ENCODE assay signal across 8 cellular contexts in genomic region chr9:136631038-136632000, GRCh38. TPM values are rescaled to one million over a fixed set of nuclear protein-coding genes. Genes with fewer than 3 reads are reported as not detected.
DNase-seq lines count a peak whose midpoint lies in the region; ATAC-seq and TF ChIP-seq lines count a peak whose summit lies in the region.

No MANE protein-coding gene starts in this region.

- intact Hi-C loops in adrenal gland (cut with DNase I) (loop anchor here (2.0 kb wide), 1 partner anchor 143 kb away; no protein-coding TSS in a partner anchor), left ventricle myocardium superior (cut with micrococcal nuclease) (no loop called here)

- ATAC-seq in left ventricle myocardium superior (peak; percentile 93), HG02885 (IDR thresholded peaks at IDR 0.05; ENCODE audit: poor library complexity, unreplicated experiment) (no peak), GM19397 (IDR thresholded peaks at IDR 0.05; ENCODE audit: unreplicated experiment) (no peak)

- H3K27ac ChIP-seq in adrenal gland = no peak overlapping the region

- peak; percentile 56 to 99 (median 86) for TF ChIP-seq CTCF in adrenal gland (IDR thresholded peaks at IDR 0.05)

- H3K4me1 ChIP-seq in adrenal gland (replicated peaks in 1 of 2) = peaks cover 0 to 5% of the 10 kb centered on the region in 2 donors

- TF ChIP-seq POLR2A in adrenal gland (IDR thresholded peaks at IDR 0.05) = no peak

- 43 to 62% (median 50%) methylated on average over 26 to 31 of the region's 31 CpGs for WGBS in adrenal gland, 4 donors

- H3K9me3 ChIP-seq in adrenal gland (replicated peaks in 1 of 3) = no peaks in the 10 kb centered on the region

- H3K27me3 ChIP-seq in adrenal gland = no peaks in the 10 kb centered on the region

- H3K4me3 ChIP-seq in adrenal gland (no peak overlapping the region), skeletal muscle cell (ENCODE audit: low read depth, low read length) (no peak overlapping the region)

- DNase-seq in GM03348 (ENCODE audit: low spot score) (peak; percentile 84), NCI-H128 (lab: John Stamatoyannopoulos, UW; ENCODE audit: unreplicated experiment) (peak; percentile 47), T-helper 2 cell (peak; percentile 39 to 81 (median 70)), adrenal gland (peak; percentile 75 to 89 (median 83)), left ventricle myocardium superior (peak; percentile 90), skeletal muscle cell (ENCODE audit: low read depth) (peak; percentile 55)

- H3K36me3 ChIP-seq in adrenal gland (replicated peaks in 1 of 2) = no peaks in the 10 kb centered on the region

RNA-seq across cellular contexts. Expression of gene EGFL7, which starts 31.4 kb away (rescaled TPM):
- 100 to 1,000 TPM in 2 of 8 donors, 10 to 100 TPM in 6; 47.1 to 158 (median 79.5) TPM for total RNA-seq in adrenal gland
- polyA plus RNA-seq in adrenal gland = 100 to 1,000 TPM in 2 of 3 donors, 1 to 10 TPM in 1; 1.9 to 452 (median 190) TPM
- total RNA-seq in left ventricle myocardium superior = 63.8 TPM

RNA-seq across cellular contexts. Expression of gene AGPAT2, which starts 55.9 kb away (rescaled TPM):
- total RNA-seq in adrenal gland (10 to 100 TPM; 31.7 to 84.5 (median 48.0) TPM), left ventricle myocardium superior (53.8 TPM)
- polyA plus RNA-seq in adrenal gland = 100 to 1,000 TPM in 2 of 3 donors, 1 to 10 TPM in 1; 6.4 to 274 (median 139) TPM
